ENCODE assay signal across 29 cellular contexts in genomic region chr1:35968396-35968795, GRCh38.
"Had no signal": no experiment of that assay in that cellular context is flagged by ENCODE, and none has a peak within 500 bp of the region (broad histone marks: within the 10 kb centered on the region; RNA-seq: fewer than 3 reads in every experiment).

No MANE protein-coding gene starts in this region.

- H3K27me3 ChIP-seq: neutrophil, ovary, right lobe of liver, sigmoid colon, stomach, thyroid gland, tibial nerve, upper lobe of left lung, vagina had no signal

- H3K36me3 ChIP-seq: ovary had no signal

- H3K4me3 Mint-ChIP-seq: natural killer cell treated with Interleukin-12 subunit alpha and Interleukin-12 subunit beta and Interleukin-15 and Interleukin-18, amount 100 ng/mL, for 72 hours; nephron progenitor cell; neural crest cell; stimulated activated effector memory CD8-positive, alpha-beta T cell treated with anti-CD3 and anti-CD28 coated beads, Interleukin-12 subunit alpha, Interleukin-12 subunit beta, amount 100 ng/mL, for 72 hours; stimulated activated naive B cell treated with anti-CD40 and anti-IgM and Interleukin-4, amounts not matched to agents 10 μg/mL and 1 μg/mL and 100 μg/mL, for 72 hours; stimulated activated naive CD8-positive, alpha-beta T cell treated with anti-CD3 and anti-CD28 coated beads, Interleukin-15, Interleukin-2, amounts not matched to agents 100 ng/mL and 50 ng/mL, for 24 hours had no signal

- H3K9me3 Mint-ChIP-seq: natural killer cell treated with Interleukin-12 subunit alpha and Interleukin-12 subunit beta and Interleukin-15 and Interleukin-18, amount 100 ng/mL, for 72 hours; nephron progenitor cell; neural crest cell; stimulated activated effector memory CD8-positive, alpha-beta T cell treated with anti-CD3 and anti-CD28 coated beads, Interleukin-12 subunit alpha, Interleukin-12 subunit beta, amount 100 ng/mL, for 72 hours; stimulated activated naive CD8-positive, alpha-beta T cell treated with anti-CD3 and anti-CD28 coated beads, Interleukin-15, Interleukin-2, amounts not matched to agents 100 ng/mL and 50 ng/mL, for 24 hours had no signal

- H3K4me3 ChIP-seq: ovary, psoas muscle, right lobe of liver, sigmoid colon, stomach, thoracic aorta, thyroid gland, tibial nerve, upper lobe of left lung, vagina had no signal

- DNase-seq: nephron progenitor cell; nucleus accumbens; ovary; posterior cingulate gyrus; psoas muscle; right cardiac atrium; right lobe of liver; sigmoid colon; small intestine; stimulated activated CD4-positive, alpha-beta T cell treated with anti-CD3 and anti-CD28 coated beads, Interleukin-15, amount 100 ng/mL, for 24 hours; stimulated activated CD4-positive, alpha-beta T cell treated with anti-CD3 and anti-CD28 coated beads, Interleukin-2, amount 100 ng/mL, for 24 hours; stimulated activated CD4-positive, alpha-beta T cell treated with anti-CD3 and anti-CD28 coated beads, Interleukin-2, amount 100 ng/mL, for 48 hours; stimulated activated CD4-positive, alpha-beta T cell treated with anti-CD3 and anti-CD28 coated beads, Interleukin-4, amount 100 ng/mL, for 24 hours; stimulated activated naive B cell treated with anti-CD40 and anti-IgM and Interleukin-4, amounts not matched to agents 10 μg/mL and 1 μg/mL and 100 μg/mL, for 72 hours; stimulated activated naive CD4-positive, alpha-beta T cell treated with Interleukin-2 at 50 U/mL for 16 hours; stomach; thyroid gland; trophoblast cell; upper lobe of left lung had no signal

- H3K27ac ChIP-seq: neutrophil, ovary, parathyroid adenoma, psoas muscle, right lobe of liver, sigmoid colon, stomach, thoracic aorta, thyroid gland, tibial nerve, upper lobe of left lung, vagina had no signal

- H2AFZ ChIP-seq: parathyroid adenoma had no signal

- H3K9me3 ChIP-seq: neutrophil, ovary, psoas muscle, right lobe of liver, sigmoid colon, stomach, thoracic aorta, thyroid gland, tibial nerve, upper lobe of left lung, vagina had no signal

- ATAC-seq: natural killer cell treated with Interleukin-12 subunit alpha and Interleukin-12 subunit beta and Interleukin-15 and Interleukin-18, amount 100 ng/mL, for 72 hours; psoas muscle; right cardiac atrium; right lobe of liver; stimulated activated effector memory CD8-positive, alpha-beta T cell treated with anti-CD3 and anti-CD28 coated beads, Interleukin-12 subunit alpha, Interleukin-12 subunit beta, amount 100 ng/mL, for 72 hours; stimulated activated naive B cell treated with anti-CD40 and anti-IgM and Interleukin-4, amounts not matched to agents 10 μg/mL and 1 μg/mL and 100 μg/mL, for 72 hours had no signal

- H3K9ac ChIP-seq: parathyroid adenoma had no signal

- H3K4me1 ChIP-seq: parathyroid adenoma, psoas muscle, right lobe of liver, sigmoid colon, stomach, thyroid gland, tibial nerve, upper lobe of left lung, vagina had no signal

- H3K4me1 Mint-ChIP-seq: nephron progenitor cell; neural crest cell; stimulated activated effector memory CD8-positive, alpha-beta T cell treated with anti-CD3 and anti-CD28 coated beads, Interleukin-12 subunit alpha, Interleukin-12 subunit beta, amount 100 ng/mL, for 72 hours had no signal

- H3K27ac Mint-ChIP-seq: natural killer cell treated with Interleukin-12 subunit alpha and Interleukin-12 subunit beta and Interleukin-15 and Interleukin-18, amount 100 ng/mL, for 72 hours; nephron progenitor cell; progenitor cell of endocrine pancreas; stimulated activated effector memory CD8-positive, alpha-beta T cell treated with anti-CD3 and anti-CD28 coated beads, Interleukin-12 subunit alpha, Interleukin-12 subunit beta, amount 100 ng/mL, for 72 hours; stimulated activated naive CD8-positive, alpha-beta T cell treated with anti-CD3 and anti-CD28 coated beads, Interleukin-15, Interleukin-2, amounts not matched to agents 100 ng/mL and 50 ng/mL, for 24 hours had no signal

- H3K27me3 Mint-ChIP-seq: natural killer cell treated with Interleukin-12 subunit alpha and Interleukin-12 subunit beta and Interleukin-15 and Interleukin-18, amount 100 ng/mL, for 72 hours; progenitor cell of endocrine pancreas; stimulated activated naive B cell treated with anti-CD40 and anti-IgM and Interleukin-4, amounts not matched to agents 10 μg/mL and 1 μg/mL and 100 μg/mL, for 72 hours; stimulated activated naive CD8-positive, alpha-beta T cell treated with anti-CD3 and anti-CD28 coated beads, Interleukin-15, Interleukin-2, amounts not matched to agents 100 ng/mL and 50 ng/mL, for 24 hours had no signal
